Comparison of ENCODE assay signal across 1 cellular context in genomic region chr11:43969543-43969942, GRCh38.
TF ChIP-seq lines count a peak whose summit lies in the region.

No MANE protein-coding gene starts in this region.

TF ChIP-seq in HEK293, 187 proteins besides CTCF, POLR2A, EP300 and RAD21 (continued from another document):
- TF ChIP-seq, protein P1, sequence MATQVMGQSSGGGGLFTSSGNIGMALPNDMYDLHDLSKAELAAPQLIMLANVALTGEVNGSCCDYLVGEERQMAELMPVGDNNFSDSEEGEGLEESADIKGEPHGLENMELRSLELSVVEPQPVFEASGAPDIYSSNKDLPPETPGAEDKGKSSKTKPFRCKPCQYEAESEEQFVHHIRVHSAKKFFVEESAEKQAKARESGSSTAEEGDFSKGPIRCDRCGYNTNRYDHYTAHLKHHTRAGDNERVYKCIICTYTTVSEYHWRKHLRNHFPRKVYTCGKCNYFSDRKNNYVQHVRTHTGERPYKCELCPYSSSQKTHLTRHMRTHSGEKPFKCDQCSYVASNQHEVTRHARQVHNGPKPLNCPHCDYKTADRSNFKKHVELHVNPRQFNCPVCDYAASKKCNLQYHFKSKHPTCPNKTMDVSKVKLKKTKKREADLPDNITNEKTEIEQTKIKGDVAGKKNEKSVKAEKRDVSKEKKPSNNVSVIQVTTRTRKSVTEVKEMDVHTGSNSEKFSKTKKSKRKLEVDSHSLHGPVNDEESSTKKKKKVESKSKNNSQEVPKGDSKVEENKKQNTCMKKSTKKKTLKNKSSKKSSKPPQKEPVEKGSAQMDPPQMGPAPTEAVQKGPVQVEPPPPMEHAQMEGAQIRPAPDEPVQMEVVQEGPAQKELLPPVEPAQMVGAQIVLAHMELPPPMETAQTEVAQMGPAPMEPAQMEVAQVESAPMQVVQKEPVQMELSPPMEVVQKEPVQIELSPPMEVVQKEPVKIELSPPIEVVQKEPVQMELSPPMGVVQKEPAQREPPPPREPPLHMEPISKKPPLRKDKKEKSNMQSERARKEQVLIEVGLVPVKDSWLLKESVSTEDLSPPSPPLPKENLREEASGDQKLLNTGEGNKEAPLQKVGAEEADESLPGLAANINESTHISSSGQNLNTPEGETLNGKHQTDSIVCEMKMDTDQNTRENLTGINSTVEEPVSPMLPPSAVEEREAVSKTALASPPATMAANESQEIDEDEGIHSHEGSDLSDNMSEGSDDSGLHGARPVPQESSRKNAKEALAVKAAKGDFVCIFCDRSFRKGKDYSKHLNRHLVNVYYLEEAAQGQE (tag by site-specific recombination; IDR thresholded peaks at IDR 0.05): no peak
- TF ChIP-seq ZNF837 (tag by site-specific recombination; IDR thresholded peaks at IDR 0.05): no peak
- peak; percentile 41; the same call in 1 of the 2 replicates for TF ChIP-seq EGR2 (tag by site-specific recombination; IDR thresholded peaks at IDR 0.05; ENCODE audit: low read depth)
- no peak for TF ChIP-seq ZNF274 (IDR thresholded peaks at IDR 0.05; ENCODE audit: low read length)
- TF ChIP-seq ZNF274 (tag by site-specific recombination; IDR thresholded peaks at IDR 0.05; ENCODE audit: borderline replicate concordance): no peak
- peak; percentile 38; the same call in 1 of the 2 replicates for TF ChIP-seq ZFHX2 (tag by site-specific recombination; conservative IDR thresholded peaks at IDR 0.05)
